In genomic region chr1:107474877-107475612, GRCh38 we compare ENCODE assay signal across 13 cellular contexts.
DNase-seq lines count a peak whose midpoint lies in the region; ATAC-seq and TF ChIP-seq lines count a peak whose summit lies in the region.
"Had no signal": no experiment of that assay in that cellular context is flagged by ENCODE, and none has a peak within 500 bp of the region (broad histone marks: within the 10 kb centered on the region; RNA-seq: fewer than 3 reads in every experiment).

No MANE protein-coding gene starts in this region.

- no peaks in the 10 kb centered on the region for H3K9me3 ChIP-seq in PC-3 (ENCODE audit: low read length)

- H3F3A ChIP-seq in PC-3 (ENCODE audit: low read length, unreplicated experiment), result no peaks in the 10 kb centered on the region

- no peak overlapping the region for H3K4me3 ChIP-seq in GM06990 (replicated peaks; ENCODE audit: low read depth, low read length)
- H3K4me3 ChIP-seq in PC-3 (ENCODE audit: low read length), result no peak overlapping the region

- CTCF ChIA-PET in PC-3 (lab: Charles Lee), result no interaction called here

- ATAC-seq in GM19397 (IDR thresholded peaks at IDR 0.05; ENCODE audit: unreplicated experiment), result peak; percentile 58
- ATAC-seq in HG03025 (IDR thresholded peaks at IDR 0.05; ENCODE audit: low FRiP score, unreplicated experiment), result peak; percentile 63
- no peak for ATAC-seq in PC-3

- no TSS peak for BruUV-seq in PC-3 (replicated peaks; lab: Mats Ljungman, UMichigan)

- POLR2A ChIA-PET in PC-3 (lab: Charles Lee; ENCODE audit: unreplicated experiment), result no interaction called here

- peak; percentile 26 for DNase-seq in GM06990 (ENCODE audit: extremely low read depth, insufficient read length)
- peak; percentile 21 for DNase-seq in PC-3
- no peak for DNase-seq in kidney tubule cell (ENCODE audit: low spot score)
- DNase-seq in NCI-H526 treated with DMSO at 0.1 percent for 48 hours (lab: John Stamatoyannopoulos, UW), result no peak
- DNase-seq in MV-4-11 (lab: John Stamatoyannopoulos, UW), result no peak
- no peak for DNase-seq in stimulated activated CD8-positive, alpha-beta memory T cell treated with anti-CD3 and anti-CD28 coated beads, Interleukin-4, amount 100 ng/mL, for 48 hours
- DNase-seq: activated CD4-positive, CD25-positive, alpha-beta regulatory T cell treated with anti-CD3 and anti-CD28 coated beads, Interleukin-2, amount 50 U/mL, for 72 hours; aorta; CD4-positive, CD25-positive, alpha-beta regulatory T cell; stimulated activated CD4-positive, alpha-beta T cell treated with anti-CD3 and anti-CD28 coated beads, Interleukin-15, amount 100 ng/mL, for 24 hours; substantia nigra had no signal

- H3K36me3 ChIP-seq in GM06990 (ENCODE audit: control insufficient read depth, insufficient read depth, low read length) (no peaks in the 10 kb centered on the region), PC-3 (ENCODE audit: low read depth, low read length) (no peaks in the 10 kb centered on the region)

- intact Hi-C loops in PC-3 (cut with micrococcal nuclease), result no loop called here

- H3K27ac ChIP-seq in PC-3 (ENCODE audit: low read length), result no peak overlapping the region

- TF ChIP-seq CTCF in GM06990 (IDR thresholded peaks at IDR 0.05; ENCODE audit: insufficient read depth, low read length, poor library complexity, severe bottlenecking), result no peak
- TF ChIP-seq CTCF in PC-3 (conservative IDR thresholded peaks at IDR 0.05; ENCODE audit: low read depth, low read length), result no peak

- no peak overlapping the region for H2AFZ ChIP-seq in PC-3 (ENCODE audit: low read length)

- H3K4me2 ChIP-seq in PC-3 (ENCODE audit: low read length), result no peak overlapping the region

- H3K9me2 ChIP-seq in PC-3 (replicated peaks; ENCODE audit: low read length), result no peaks in the 10 kb centered on the region

- no peak overlapping the region for H3K9ac ChIP-seq in PC-3 (ENCODE audit: low read length)

- no peaks in the 10 kb centered on the region for H4K20me1 ChIP-seq in PC-3 (ENCODE audit: low read length)

- H3K79me2 ChIP-seq in PC-3 (ENCODE audit: low read length), result no peaks in the 10 kb centered on the region

- H3K27me3 ChIP-seq in GM06990 (replicated peaks; ENCODE audit: control insufficient read depth, insufficient read depth, low read length) (no peaks in the 10 kb centered on the region), PC-3 (ENCODE audit: low read length) (no peaks in the 10 kb centered on the region)

- no peaks in the 10 kb centered on the region for H3K4me1 ChIP-seq in PC-3 (ENCODE audit: insufficient read depth, low read length)

Comparison
In these comparisons a context has a peak if more than half of its experiments do, and no peak if none do; other contexts are left out.
1. DNase-seq: peak in GM06990 (single experiment) and PC-3 (single experiment); none in kidney tubule cell (single experiment), NCI-H526 treated with DMSO at 0.1 percent for 48 hours (single experiment), MV-4-11 (single experiment) and stimulated activated CD8-positive, alpha-beta memory T cell treated with anti-CD3 and anti-CD28 coated beads, Interleukin-4, amount 100 ng/mL, for 48 hours (single experiment).